ENCODE assay signal across 14 cellular contexts in the genomic region with DNA sequence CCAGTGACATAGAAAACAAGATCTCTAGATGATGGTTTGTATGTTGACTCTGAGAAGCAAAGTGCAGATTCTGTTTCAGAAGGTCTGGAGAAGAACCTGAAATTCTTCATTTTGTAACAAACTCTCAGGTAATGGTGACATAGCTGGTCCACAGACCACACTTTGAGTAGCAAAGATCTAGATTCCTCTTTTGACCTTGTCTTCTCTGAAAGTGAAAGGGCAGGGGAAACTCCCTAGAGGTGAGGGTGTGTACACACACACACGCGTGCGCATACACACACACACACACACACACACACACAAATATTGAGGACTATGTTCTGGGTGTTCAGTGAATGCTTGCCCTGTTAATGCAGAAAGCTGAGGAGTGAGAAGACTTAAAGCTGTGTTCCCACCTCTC.
DNase-seq lines count a peak whose midpoint lies in the region; ATAC-seq, FAIRE-seq and TF ChIP-seq lines count a peak whose summit lies in the region.
"Had no signal": no experiment of that assay in that cellular context is flagged by ENCODE, and none has a peak within 500 bp of the region (broad histone marks: within the 10 kb centered on the region; RNA-seq: fewer than 3 reads in every experiment).

No MANE protein-coding gene starts in this region.

- H2AFZ ChIP-seq in mesenchymal stem cell (ENCODE audit: low read depth, low read length), result no peak overlapping the region

- peak; percentile 73 for FAIRE-seq in GM12891 (lab: Jason Lieb, UNC)
- FAIRE-seq: urothelium cell line had no signal

- H3K9me3 ChIP-seq in mesenchymal stem cell (ENCODE audit: control insufficient read depth, low read length), result no peaks in the 10 kb centered on the region

- H4K91ac ChIP-seq in mesenchymal stem cell (ENCODE audit: low read length), result no peak overlapping the region

- H3K4me1 ChIP-seq in mesenchymal stem cell (ENCODE audit: control insufficient read depth, insufficient read depth, low read depth, low read length), result peaks cover 3% of the 10 kb centered on the region

- H3K23ac ChIP-seq in mesenchymal stem cell (ENCODE audit: low read length in 2 of 2), result no peak overlapping the region

- H3K18ac ChIP-seq in mesenchymal stem cell (ENCODE audit: low read depth in 1 of 2, low read length in 2 of 2), result no peak overlapping the region

- H3K79me1 ChIP-seq in mesenchymal stem cell (replicated peaks; ENCODE audit: low read length, poor library complexity, severe bottlenecking), result no peaks in the 10 kb centered on the region

- H3K36me3 ChIP-seq in mesenchymal stem cell (ENCODE audit: control insufficient read depth in 1 of 2, insufficient read depth in 2 of 2, low read depth in 1 of 2, low read length in 2 of 2), result no peaks in the 10 kb centered on the region

- ATAC-seq in GM19455 (IDR thresholded peaks at IDR 0.05; ENCODE audit: unreplicated experiment) (peak; percentile 63), HG03103 (IDR thresholded peaks at IDR 0.05; ENCODE audit: low read depth, unreplicated experiment) (peak; percentile 52)

- WGBS in mesenchymal stem cell, result no CpG with 5 or more reads among the region's 3 CpGs

- no peak overlapping the region for H2AK5ac ChIP-seq in mesenchymal stem cell (ENCODE audit: low read length, severe bottlenecking)

- H3K4ac ChIP-seq in mesenchymal stem cell (ENCODE audit: low read depth in 1 of 2, low read length in 2 of 2), result no peak overlapping the region

- no peak overlapping the region for H2BK120ac ChIP-seq in mesenchymal stem cell (ENCODE audit: low read depth, low read length)

- H3K27ac ChIP-seq in mesenchymal stem cell (ENCODE audit: low read length, poor library complexity, severe bottlenecking), result no peak overlapping the region

- H3K14ac ChIP-seq in mesenchymal stem cell (ENCODE audit: low read length in 2 of 2), result no peak overlapping the region

- no peak overlapping the region for H3K4me3 ChIP-seq in mesenchymal stem cell (ENCODE audit: insufficient read depth in 1 of 2, low read depth in 1 of 2, low read length in 2 of 2)

- TF ChIP-seq POLR2A in GM12891 (IDR thresholded peaks at IDR 0.05; ENCODE audit: low read depth, low read length), result no peak

- no peak overlapping the region for H2BK5ac ChIP-seq in mesenchymal stem cell (ENCODE audit: low read depth, low read length, poor library complexity, severe bottlenecking)

- peaks cover 0 to 74% of the 10 kb centered on the region in 2 experiments for H3K27me3 ChIP-seq in mesenchymal stem cell (ENCODE audit: control insufficient read depth in 1 of 2, insufficient read depth in 1 of 2, low read length in 2 of 2)

- peak; percentile 9 for DNase-seq in GM12891 (ENCODE audit: insufficient read length, low spot score)
- no peak for DNase-seq in mesenchymal stem cell
- DNase-seq in retina, result no peak
- DNase-seq in NCI-H510A treated with DMSO at 0.1 percent for 48 hours (lab: John Stamatoyannopoulos, UW), result no peak
- no peak for DNase-seq in NCI-H146 (lab: John Stamatoyannopoulos, UW)
- DNase-seq in SIG-M5 (lab: John Stamatoyannopoulos, UW), result no peak
- DNase-seq: activated gamma-delta T cell, C1 segment of cervical spinal cord, H7, NCI-H1436 treated with DMSO at 0.1 percent for 48 hours, T-helper 9 cell had no signal

- H4K8ac ChIP-seq in mesenchymal stem cell (ENCODE audit: low read length), result no peak overlapping the region

- H2BK12ac ChIP-seq in mesenchymal stem cell (ENCODE audit: low read length in 2 of 2), result no peak overlapping the region

- H3K4me2 ChIP-seq in mesenchymal stem cell (ENCODE audit: low read length, poor library complexity, severe bottlenecking), result no peak overlapping the region

- H3K9ac ChIP-seq in mesenchymal stem cell (ENCODE audit: low read length), result peak overlapping the region; percentile 9

- no peak overlapping the region for H2BK15ac ChIP-seq in mesenchymal stem cell (ENCODE audit: low read depth, poor library complexity, severe bottlenecking)

TF ChIP-seq in GM12891, 5 proteins besides CTCF, POLR2A, EP300 and RAD21:
- TF ChIP-seq TAF1 (IDR thresholded peaks at IDR 0.05; ENCODE audit: low read depth, low read length) (no peak), PAX5 (IDR thresholded peaks at IDR 0.05; ENCODE audit: insufficient read depth, low read length, severe bottlenecking) (no peak), POLR2AphosphoS5 (IDR thresholded peaks at IDR 0.05; ENCODE audit: low read depth, low read length) (no peak), SPI1 (IDR thresholded peaks at IDR 0.05; ENCODE audit: low read depth, low read length) (no peak), POU2F2 (IDR thresholded peaks at IDR 0.05; ENCODE audit: low read depth, low read length) (no peak)
